In genomic region chr4:68959085-68959484, GRCh38 we compare ENCODE assay signal across 7 cellular contexts. TPM values are rescaled to one million over a fixed set of nuclear protein-coding genes. Genes with fewer than 3 reads are reported as not detected.
"Had no signal": no experiment of that assay in that cellular context is flagged by ENCODE, and none has a peak within 500 bp of the region (broad histone marks: within the 10 kb centered on the region; RNA-seq: fewer than 3 reads in every experiment).

No MANE protein-coding gene starts in this region.

RNA-seq across cellular contexts. Expression of gene UGT2A3, which starts 7.5 kb away (rescaled TPM):
- total RNA-seq: GM23248, GM23338, H1, H4, H7, H9, HFFc6 had no signal
- polyA plus RNA-seq: GM23248, GM23338, H1 had no signal
